Comparison of ENCODE assay signal across 1 cellular context in genomic region chr17:75267403-75268232, GRCh38.
TF ChIP-seq lines count a peak whose summit lies in the region.

No MANE protein-coding gene starts in this region.

TF ChIP-seq in SK-N-SH treated with all-trans-retinoic acid at 6 μM for 48 hours, 23 proteins besides CTCF, POLR2A, EP300 and RAD21 (continued from another document):
- TF ChIP-seq, protein P1, sequence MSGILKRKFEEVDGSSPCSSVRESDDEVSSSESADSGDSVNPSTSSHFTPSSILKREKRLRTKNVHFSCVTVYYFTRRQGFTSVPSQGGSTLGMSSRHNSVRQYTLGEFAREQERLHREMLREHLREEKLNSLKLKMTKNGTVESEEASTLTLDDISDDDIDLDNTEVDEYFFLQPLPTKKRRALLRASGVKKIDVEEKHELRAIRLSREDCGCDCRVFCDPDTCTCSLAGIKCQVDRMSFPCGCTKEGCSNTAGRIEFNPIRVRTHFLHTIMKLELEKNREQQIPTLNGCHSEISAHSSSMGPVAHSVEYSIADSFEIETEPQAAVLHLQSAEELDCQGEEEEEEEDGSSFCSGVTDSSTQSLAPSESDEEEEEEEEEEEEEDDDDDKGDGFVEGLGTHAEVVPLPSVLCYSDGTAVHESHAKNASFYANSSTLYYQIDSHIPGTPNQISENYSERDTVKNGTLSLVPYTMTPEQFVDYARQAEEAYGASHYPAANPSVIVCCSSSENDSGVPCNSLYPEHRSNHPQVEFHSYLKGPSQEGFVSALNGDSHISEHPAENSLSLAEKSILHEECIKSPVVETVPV (CRISPR knock-in tag; IDR thresholded peaks at IDR 0.05): no peak
- TF ChIP-seq ZFP30 (CRISPR knock-in tag; IDR thresholded peaks at IDR 0.05) (no peak), ZC3H10 (CRISPR knock-in tag; IDR thresholded peaks at IDR 0.05) (no peak), ISL1 (CRISPR knock-in tag; IDR thresholded peaks at IDR 0.05) (no peak), PPARA (CRISPR knock-in tag; IDR thresholded peaks at IDR 0.05; ENCODE audit: borderline replicate concordance) (no peak), BACH2 (CRISPR knock-in tag; IDR thresholded peaks at IDR 0.05; ENCODE audit: borderline replicate concordance) (no peak), TCF4 (CRISPR knock-in tag; IDR thresholded peaks at IDR 0.05; ENCODE audit: borderline replicate concordance) (no peak), OSR1 (CRISPR knock-in tag; IDR thresholded peaks at IDR 0.05) (no peak), SNAI2 (CRISPR knock-in tag; IDR thresholded peaks at IDR 0.05) (no peak), ARNTL (CRISPR knock-in tag; IDR thresholded peaks at IDR 0.05; ENCODE audit: borderline replicate concordance, low read depth) (no peak), RARB (CRISPR knock-in tag; IDR thresholded peaks at IDR 0.05) (no peak), PATZ1 (CRISPR knock-in tag; IDR thresholded peaks at IDR 0.05; ENCODE audit: borderline replicate concordance) (no peak)
- TF ChIP-seq, protein P2, sequence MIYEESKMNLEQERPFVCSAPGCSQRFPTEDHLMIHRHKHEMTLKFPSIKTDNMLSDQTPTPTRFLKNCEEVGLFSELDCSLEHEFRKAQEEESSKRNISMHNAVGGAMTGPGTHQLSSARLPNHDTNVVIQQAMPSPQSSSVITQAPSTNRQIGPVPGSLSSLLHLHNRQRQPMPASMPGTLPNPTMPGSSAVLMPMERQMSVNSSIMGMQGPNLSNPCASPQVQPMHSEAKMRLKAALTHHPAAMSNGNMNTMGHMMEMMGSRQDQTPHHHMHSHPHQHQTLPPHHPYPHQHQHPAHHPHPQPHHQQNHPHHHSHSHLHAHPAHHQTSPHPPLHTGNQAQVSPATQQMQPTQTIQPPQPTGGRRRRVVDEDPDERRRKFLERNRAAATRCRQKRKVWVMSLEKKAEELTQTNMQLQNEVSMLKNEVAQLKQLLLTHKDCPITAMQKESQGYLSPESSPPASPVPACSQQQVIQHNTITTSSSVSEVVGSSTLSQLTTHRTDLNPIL (CRISPR knock-in tag; IDR thresholded peaks at IDR 0.05; ENCODE audit: low read depth): no peak
- TF ChIP-seq, protein P3, sequence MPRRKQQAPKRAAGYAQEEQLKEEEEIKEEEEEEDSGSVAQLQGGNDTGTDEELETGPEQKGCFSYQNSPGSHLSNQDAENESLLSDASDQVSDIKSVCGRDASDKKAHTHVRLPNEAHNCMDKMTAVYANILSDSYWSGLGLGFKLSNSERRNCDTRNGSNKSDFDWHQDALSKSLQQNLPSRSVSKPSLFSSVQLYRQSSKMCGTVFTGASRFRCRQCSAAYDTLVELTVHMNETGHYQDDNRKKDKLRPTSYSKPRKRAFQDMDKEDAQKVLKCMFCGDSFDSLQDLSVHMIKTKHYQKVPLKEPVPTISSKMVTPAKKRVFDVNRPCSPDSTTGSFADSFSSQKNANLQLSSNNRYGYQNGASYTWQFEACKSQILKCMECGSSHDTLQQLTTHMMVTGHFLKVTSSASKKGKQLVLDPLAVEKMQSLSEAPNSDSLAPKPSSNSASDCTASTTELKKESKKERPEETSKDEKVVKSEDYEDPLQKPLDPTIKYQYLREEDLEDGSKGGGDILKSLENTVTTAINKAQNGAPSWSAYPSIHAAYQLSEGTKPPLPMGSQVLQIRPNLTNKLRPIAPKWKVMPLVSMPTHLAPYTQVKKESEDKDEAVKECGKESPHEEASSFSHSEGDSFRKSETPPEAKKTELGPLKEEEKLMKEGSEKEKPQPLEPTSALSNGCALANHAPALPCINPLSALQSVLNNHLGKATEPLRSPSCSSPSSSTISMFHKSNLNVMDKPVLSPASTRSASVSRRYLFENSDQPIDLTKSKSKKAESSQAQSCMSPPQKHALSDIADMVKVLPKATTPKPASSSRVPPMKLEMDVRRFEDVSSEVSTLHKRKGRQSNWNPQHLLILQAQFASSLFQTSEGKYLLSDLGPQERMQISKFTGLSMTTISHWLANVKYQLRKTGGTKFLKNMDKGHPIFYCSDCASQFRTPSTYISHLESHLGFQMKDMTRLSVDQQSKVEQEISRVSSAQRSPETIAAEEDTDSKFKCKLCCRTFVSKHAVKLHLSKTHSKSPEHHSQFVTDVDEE (CRISPR knock-in tag; IDR thresholded peaks at IDR 0.05): no peak
